In the genomic region with DNA sequence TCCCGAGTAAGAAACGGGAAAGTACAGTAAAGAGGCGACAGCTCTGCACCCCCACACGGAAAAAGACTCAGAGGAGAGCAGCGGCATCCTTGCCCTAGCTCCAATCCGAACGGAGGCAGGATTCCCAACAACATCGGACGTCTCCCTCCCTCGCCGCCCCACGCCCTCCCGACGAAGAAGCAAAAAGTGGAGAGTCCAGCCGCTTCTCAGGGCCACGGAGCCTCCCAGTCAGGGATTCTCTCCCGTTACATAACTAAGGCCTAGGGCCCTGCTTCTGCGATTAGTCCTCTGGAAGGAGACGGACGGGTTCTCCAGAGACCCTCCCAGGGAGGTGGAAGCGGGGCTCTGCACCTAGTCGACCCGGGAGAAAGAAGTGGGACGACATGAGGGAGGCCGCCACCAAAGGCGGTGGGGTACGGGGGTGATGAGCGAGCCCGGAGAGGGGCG, we compare ENCODE assay signal across 8 cellular contexts. TPM values are rescaled to one million over a fixed set of nuclear protein-coding genes. Genes with fewer than 3 reads are reported as not detected.
DNase-seq lines count a peak whose midpoint lies in the region; FAIRE-seq and TF ChIP-seq lines count a peak whose summit lies in the region.

No MANE protein-coding gene starts in this region.

- peak overlapping the region; percentile 93 for H3K4me3 ChIP-seq in fibroblast of the aortic adventitia (ENCODE audit: low read depth, low read length)

- peaks cover 9% of the 10 kb centered on the region for H3K36me3 ChIP-seq in KOPT-K1 (ENCODE audit: insufficient read depth, low read length)

- peak overlapping the region; percentile 99 for H3K27ac Mint-ChIP-seq in activated T-cell treated with anti-CD3 and anti-CD28 coated beads, Interleukin-2, amount 50 U/mL, for 24 hours
- H3K27ac Mint-ChIP-seq in nephron, result peak overlapping the region; percentile 95 to 99 (median 98)

- peak overlapping the region; percentile 91 for H3K27ac ChIP-seq in KOPT-K1 (ENCODE audit: low read depth, low read length, poor library complexity, severe bottlenecking)

- H3K36me3 Mint-ChIP-seq in activated T-cell treated with anti-CD3 and anti-CD28 coated beads, Interleukin-2, amount 50 U/mL, for 24 hours (ENCODE audit: low read depth), result peaks cover 34% of the 10 kb centered on the region
- H3K36me3 Mint-ChIP-seq in nephron (ENCODE audit: low read depth), result peaks cover 7% of the 10 kb centered on the region

- 0 out of 2 replicates have a peak, but pooled peaks have one; percentile 18 for TF ChIP-seq POLR2A in H54 (IDR thresholded peaks at IDR 0.05; ENCODE audit: low read depth, low read length)

- no peaks in the 10 kb centered on the region for H3K9me3 Mint-ChIP-seq in activated T-cell treated with anti-CD3 and anti-CD28 coated beads, Interleukin-2, amount 50 U/mL, for 24 hours
- no peaks in the 10 kb centered on the region for H3K9me3 Mint-ChIP-seq in nephron

- TF ChIP-seq CTCF in fibroblast of the aortic adventitia (IDR thresholded peaks at IDR 0.05; ENCODE audit: insufficient read depth, low read length), result peak; percentile 8
- no peak for TF ChIP-seq CTCF in nephron (IDR thresholded peaks at IDR 0.05; ENCODE audit: unreplicated experiment in 3 of 3)

- H3K27me3 Mint-ChIP-seq in activated T-cell treated with anti-CD3 and anti-CD28 coated beads, Interleukin-2, amount 50 U/mL, for 24 hours, result no peaks in the 10 kb centered on the region
- H3K27me3 Mint-ChIP-seq in nephron (ENCODE audit: low read depth), result no peaks in the 10 kb centered on the region

- H3K4me1 Mint-ChIP-seq in activated T-cell treated with anti-CD3 and anti-CD28 coated beads, Interleukin-2, amount 50 U/mL, for 24 hours (ENCODE audit: low read depth), result peaks cover 44% of the 10 kb centered on the region
- H3K4me1 Mint-ChIP-seq in nephron, result peaks cover 22% of the 10 kb centered on the region

- H3K9me3 ChIP-seq in KOPT-K1 (ENCODE audit: insufficient read depth, low read length, poor library complexity, severe bottlenecking), result no peaks in the 10 kb centered on the region

- H3K4me3 Mint-ChIP-seq in activated T-cell treated with anti-CD3 and anti-CD28 coated beads, Interleukin-2, amount 50 U/mL, for 24 hours, result peak overlapping the region; percentile 97
- peak overlapping the region; percentile 96 to 100 (median 99) for H3K4me3 Mint-ChIP-seq in nephron

- FAIRE-seq in H54 (lab: Jason Lieb, UNC), result no peak

- DNase-seq in activated CD8-positive, alpha-beta memory T cell treated with anti-CD3 and anti-CD28 coated beads for 24 hours, result peak; percentile 71
- no peak for DNase-seq in activated CD8-positive, alpha-beta memory T cell treated with anti-CD3 and anti-CD28 coated beads, Interleukin-2, amount 50 U/mL, for 4 hours
- peak; percentile 53 for DNase-seq in H54 (ENCODE audit: insufficient read length, low spot score)
- DNase-seq in activated T-cell treated with anti-CD3 and anti-CD28 coated beads, Interleukin-2, amount 50 U/mL, for 24 hours, result no peak
- peak; percentile 52 for DNase-seq in fibroblast of the aortic adventitia (ENCODE audit: low read depth)
- no peak for DNase-seq in cerebellar nuclear complex (lab: John Stamatoyannopoulos, UW)

RNA-seq across cellular contexts. Expression of a gene that starts 0.6 kb away (rescaled TPM):
- total RNA-seq in fibroblast of the aortic adventitia (ENCODE audit: low replicate concordance), result 68.5 and 158 TPM in 2 replicates

RNA-seq across cellular contexts. Expression of a gene that starts 27.8 kb away (rescaled TPM):
- 71.4 and 74.1 TPM in 2 replicates for total RNA-seq in fibroblast of the aortic adventitia (ENCODE audit: low replicate concordance)

Comparison
In these comparisons a context has a peak if more than half of its experiments do, and no peak if none do; other contexts are left out.
1. DNase-seq: peak in activated CD8-positive, alpha-beta memory T cell treated with anti-CD3 and anti-CD28 coated beads for 24 hours (single experiment), H54 (single experiment) and fibroblast of the aortic adventitia (single experiment); none in activated CD8-positive, alpha-beta memory T cell treated with anti-CD3 and anti-CD28 coated beads, Interleukin-2, amount 50 U/mL, for 4 hours (single experiment), activated T-cell treated with anti-CD3 and anti-CD28 coated beads, Interleukin-2, amount 50 U/mL, for 24 hours (single experiment) and cerebellar nuclear complex (0 of 2).